In the genomic region with DNA sequence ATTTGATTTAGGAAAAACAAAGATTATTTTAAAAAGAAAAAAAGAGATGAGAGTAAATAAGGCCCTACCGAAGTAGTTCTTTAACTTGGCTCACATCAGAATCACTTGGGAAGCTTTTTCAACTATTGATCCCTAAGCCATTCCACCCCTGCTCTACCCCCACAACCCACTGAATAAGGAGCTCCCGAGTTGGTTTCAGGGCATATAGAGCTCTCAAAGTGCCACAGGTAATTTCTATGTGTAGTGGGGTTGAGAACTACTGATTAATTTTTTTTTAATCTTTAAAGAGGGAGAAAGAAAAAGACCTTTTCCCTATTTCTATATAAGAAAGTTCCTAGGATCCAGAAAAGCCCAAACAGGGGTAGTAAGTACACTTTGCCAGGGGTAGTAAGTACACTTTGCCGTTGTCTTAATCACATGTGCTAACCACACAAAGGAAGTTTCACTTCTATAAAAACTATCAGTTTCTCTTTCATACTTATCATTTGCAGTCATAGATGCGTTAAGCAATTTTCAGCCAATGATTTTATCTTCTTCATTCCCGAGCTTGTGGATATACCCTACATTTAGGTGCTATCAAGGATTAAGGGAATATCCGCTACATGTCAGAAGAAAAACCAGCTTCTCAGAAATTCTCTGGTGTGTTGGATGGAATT, we compare ENCODE assay signal across 1 cellular context.
TF ChIP-seq lines count a peak whose summit lies in the region.

No MANE protein-coding gene starts in this region.

TF ChIP-seq in GM12878, 131 proteins besides CTCF, POLR2A, EP300 and RAD21 (continued from another document and continues in another):
- TF ChIP-seq, protein P1, sequence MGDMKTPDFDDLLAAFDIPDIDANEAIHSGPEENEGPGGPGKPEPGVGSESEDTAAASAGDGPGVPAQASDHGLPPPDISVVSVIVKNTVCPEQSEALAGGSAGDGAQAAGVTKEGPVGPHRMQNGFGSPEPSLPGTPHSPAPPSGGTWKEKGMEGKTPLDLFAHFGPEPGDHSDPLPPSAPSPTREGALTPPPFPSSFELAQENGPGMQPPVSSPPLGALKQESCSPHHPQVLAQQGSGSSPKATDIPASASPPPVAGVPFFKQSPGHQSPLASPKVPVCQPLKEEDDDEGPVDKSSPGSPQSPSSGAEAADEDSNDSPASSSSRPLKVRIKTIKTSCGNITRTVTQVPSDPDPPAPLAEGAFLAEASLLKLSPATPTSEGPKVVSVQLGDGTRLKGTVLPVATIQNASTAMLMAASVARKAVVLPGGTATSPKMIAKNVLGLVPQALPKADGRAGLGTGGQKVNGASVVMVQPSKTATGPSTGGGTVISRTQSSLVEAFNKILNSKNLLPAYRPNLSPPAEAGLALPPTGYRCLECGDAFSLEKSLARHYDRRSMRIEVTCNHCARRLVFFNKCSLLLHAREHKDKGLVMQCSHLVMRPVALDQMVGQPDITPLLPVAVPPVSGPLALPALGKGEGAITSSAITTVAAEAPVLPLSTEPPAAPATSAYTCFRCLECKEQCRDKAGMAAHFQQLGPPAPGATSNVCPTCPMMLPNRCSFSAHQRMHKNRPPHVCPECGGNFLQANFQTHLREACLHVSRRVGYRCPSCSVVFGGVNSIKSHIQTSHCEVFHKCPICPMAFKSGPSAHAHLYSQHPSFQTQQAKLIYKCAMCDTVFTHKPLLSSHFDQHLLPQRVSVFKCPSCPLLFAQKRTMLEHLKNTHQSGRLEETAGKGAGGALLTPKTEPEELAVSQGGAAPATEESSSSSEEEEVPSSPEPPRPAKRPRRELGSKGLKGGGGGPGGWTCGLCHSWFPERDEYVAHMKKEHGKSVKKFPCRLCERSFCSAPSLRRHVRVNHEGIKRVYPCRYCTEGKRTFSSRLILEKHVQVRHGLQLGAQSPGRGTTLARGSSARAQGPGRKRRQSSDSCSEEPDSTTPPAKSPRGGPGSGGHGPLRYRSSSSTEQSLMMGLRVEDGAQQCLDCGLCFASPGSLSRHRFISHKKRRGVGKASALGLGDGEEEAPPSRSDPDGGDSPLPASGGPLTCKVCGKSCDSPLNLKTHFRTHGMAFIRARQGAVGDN (IDR thresholded peaks at IDR 0.05) = peak; percentile 56
- TF ChIP-seq GATAD2B (conservative IDR thresholded peaks at IDR 0.05; ENCODE audit: low read depth) = peak; percentile 41; the same call in 1 of the 2 replicates
- TF ChIP-seq CBFB (IDR thresholded peaks at IDR 0.05; ENCODE audit: low read depth) = peak; percentile 63; the same call in 1 of the 2 replicates
- TF ChIP-seq PML (IDR thresholded peaks at IDR 0.05; ENCODE audit: low read length) = no peak
- TF ChIP-seq TCF12 (IDR thresholded peaks at IDR 0.05; ENCODE audit: low read depth, low read length) = no peak
- no peak for TF ChIP-seq LARP7 (IDR thresholded peaks at IDR 0.05)
- peak; percentile 95 to 96 for TF ChIP-seq IKZF2 (IDR thresholded peaks at IDR 0.05)
- no peak for TF ChIP-seq ESRRA (IDR thresholded peaks at IDR 0.05; ENCODE audit: low read length)
- TF ChIP-seq, protein P2, sequence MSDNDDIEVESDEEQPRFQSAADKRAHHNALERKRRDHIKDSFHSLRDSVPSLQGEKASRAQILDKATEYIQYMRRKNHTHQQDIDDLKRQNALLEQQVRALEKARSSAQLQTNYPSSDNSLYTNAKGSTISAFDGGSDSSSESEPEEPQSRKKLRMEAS (IDR thresholded peaks at IDR 0.05; ENCODE audit: low read depth, low read length) = no peak
- no peak for TF ChIP-seq HDGF (IDR thresholded peaks at IDR 0.05)
- no peak for TF ChIP-seq ZSCAN29 (IDR thresholded peaks at IDR 0.05)
- TF ChIP-seq NR2C2 (IDR thresholded peaks at IDR 0.05; ENCODE audit: borderline replicate concordance, control insufficient read depth, insufficient read length, low read depth) = no peak
- TF ChIP-seq RAD51 (IDR thresholded peaks at IDR 0.05) = peak; percentile 88
- TF ChIP-seq, protein P3, sequence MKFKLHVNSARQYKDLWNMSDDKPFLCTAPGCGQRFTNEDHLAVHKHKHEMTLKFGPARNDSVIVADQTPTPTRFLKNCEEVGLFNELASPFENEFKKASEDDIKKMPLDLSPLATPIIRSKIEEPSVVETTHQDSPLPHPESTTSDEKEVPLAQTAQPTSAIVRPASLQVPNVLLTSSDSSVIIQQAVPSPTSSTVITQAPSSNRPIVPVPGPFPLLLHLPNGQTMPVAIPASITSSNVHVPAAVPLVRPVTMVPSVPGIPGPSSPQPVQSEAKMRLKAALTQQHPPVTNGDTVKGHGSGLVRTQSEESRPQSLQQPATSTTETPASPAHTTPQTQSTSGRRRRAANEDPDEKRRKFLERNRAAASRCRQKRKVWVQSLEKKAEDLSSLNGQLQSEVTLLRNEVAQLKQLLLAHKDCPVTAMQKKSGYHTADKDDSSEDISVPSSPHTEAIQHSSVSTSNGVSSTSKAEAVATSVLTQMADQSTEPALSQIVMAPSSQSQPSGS (IDR thresholded peaks at IDR 0.05; ENCODE audit: low read length) = peak; percentile 83
- no peak for TF ChIP-seq KDM1A (IDR thresholded peaks at IDR 0.05; ENCODE audit: borderline replicate concordance)
- TF ChIP-seq, protein P4, sequence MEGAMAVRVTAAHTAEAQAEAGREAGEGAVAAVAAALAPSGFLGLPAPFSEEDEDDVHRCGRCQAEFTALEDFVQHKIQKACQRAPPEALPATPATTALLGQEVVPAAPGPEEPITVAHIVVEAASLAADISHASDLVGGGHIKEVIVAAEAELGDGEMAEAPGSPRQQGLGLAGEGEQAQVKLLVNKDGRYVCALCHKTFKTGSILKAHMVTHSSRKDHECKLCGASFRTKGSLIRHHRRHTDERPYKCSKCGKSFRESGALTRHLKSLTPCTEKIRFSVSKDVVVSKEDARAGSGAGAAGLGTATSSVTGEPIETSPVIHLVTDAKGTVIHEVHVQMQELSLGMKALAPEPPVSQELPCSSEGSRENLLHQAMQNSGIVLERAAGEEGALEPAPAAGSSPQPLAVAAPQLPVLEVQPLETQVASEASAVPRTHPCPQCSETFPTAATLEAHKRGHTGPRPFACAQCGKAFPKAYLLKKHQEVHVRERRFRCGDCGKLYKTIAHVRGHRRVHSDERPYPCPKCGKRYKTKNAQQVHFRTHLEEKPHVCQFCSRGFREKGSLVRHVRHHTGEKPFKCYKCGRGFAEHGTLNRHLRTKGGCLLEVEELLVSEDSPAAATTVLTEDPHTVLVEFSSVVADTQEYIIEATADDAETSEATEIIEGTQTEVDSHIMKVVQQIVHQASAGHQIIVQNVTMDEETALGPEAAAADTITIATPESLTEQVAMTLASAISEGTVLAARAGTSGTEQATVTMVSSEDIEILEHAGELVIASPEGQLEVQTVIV (IDR thresholded peaks at IDR 0.05; ENCODE audit: borderline replicate concordance, partially characterized antibody) = no peak
- no peak for TF ChIP-seq PAX8 (IDR thresholded peaks at IDR 0.05)
- TF ChIP-seq ZNF384 (IDR thresholded peaks at IDR 0.05; ENCODE audit: borderline replicate concordance, low read depth, low read length) = no peak
- TF ChIP-seq MYC (IDR thresholded peaks at IDR 0.05; ENCODE audit: insufficient read depth, insufficient read length, insufficient replicate concordance, low read length, severe bottlenecking) = no peak
- no peak for TF ChIP-seq CEBPB (IDR thresholded peaks at IDR 0.05; ENCODE audit: borderline replicate concordance in 1 of 2, low read depth in 2 of 2, low read length in 2 of 2)
- TF ChIP-seq IKZF1 (conservative IDR thresholded peaks at IDR 0.05) = peak; percentile 93
- peak; percentile 72 for TF ChIP-seq CREB1 (IDR thresholded peaks at IDR 0.05; ENCODE audit: low read depth)
- no peak for TF ChIP-seq TCF3 (IDR thresholded peaks at IDR 0.05; ENCODE audit: borderline replicate concordance, insufficient read depth, low read depth, low read length)
- TF ChIP-seq, protein P5, sequence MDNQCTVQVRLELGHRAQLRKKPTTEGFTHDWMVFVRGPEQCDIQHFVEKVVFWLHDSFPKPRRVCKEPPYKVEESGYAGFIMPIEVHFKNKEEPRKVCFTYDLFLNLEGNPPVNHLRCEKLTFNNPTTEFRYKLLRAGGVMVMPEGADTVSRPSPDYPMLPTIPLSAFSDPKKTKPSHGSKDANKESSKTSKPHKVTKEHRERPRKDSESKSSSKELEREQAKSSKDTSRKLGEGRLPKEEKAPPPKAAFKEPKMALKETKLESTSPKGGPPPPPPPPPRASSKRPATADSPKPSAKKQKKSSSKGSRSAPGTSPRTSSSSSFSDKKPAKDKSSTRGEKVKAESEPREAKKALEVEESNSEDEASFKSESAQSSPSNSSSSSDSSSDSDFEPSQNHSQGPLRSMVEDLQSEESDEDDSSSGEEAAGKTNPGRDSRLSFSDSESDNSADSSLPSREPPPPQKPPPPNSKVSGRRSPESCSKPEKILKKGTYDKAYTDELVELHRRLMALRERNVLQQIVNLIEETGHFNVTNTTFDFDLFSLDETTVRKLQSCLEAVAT (IDR thresholded peaks at IDR 0.05) = peak; percentile 66; the same call in 1 of the 2 replicates
- TF ChIP-seq, protein P6, sequence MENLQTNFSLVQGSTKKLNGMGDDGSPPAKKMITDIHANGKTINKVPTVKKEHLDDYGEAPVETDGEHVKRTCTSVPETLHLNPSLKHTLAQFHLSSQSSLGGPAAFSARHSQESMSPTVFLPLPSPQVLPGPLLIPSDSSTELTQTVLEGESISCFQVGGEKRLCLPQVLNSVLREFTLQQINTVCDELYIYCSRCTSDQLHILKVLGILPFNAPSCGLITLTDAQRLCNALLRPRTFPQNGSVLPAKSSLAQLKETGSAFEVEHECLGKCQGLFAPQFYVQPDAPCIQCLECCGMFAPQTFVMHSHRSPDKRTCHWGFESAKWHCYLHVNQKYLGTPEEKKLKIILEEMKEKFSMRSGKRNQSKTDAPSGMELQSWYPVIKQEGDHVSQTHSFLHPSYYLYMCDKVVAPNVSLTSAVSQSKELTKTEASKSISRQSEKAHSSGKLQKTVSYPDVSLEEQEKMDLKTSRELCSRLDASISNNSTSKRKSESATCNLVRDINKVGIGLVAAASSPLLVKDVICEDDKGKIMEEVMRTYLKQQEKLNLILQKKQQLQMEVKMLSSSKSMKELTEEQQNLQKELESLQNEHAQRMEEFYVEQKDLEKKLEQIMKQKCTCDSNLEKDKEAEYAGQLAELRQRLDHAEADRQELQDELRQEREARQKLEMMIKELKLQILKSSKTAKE (IDR thresholded peaks at IDR 0.05; ENCODE audit: low read depth, poor library complexity, severe bottlenecking) = peak; percentile 70
- TF ChIP-seq, protein P7, sequence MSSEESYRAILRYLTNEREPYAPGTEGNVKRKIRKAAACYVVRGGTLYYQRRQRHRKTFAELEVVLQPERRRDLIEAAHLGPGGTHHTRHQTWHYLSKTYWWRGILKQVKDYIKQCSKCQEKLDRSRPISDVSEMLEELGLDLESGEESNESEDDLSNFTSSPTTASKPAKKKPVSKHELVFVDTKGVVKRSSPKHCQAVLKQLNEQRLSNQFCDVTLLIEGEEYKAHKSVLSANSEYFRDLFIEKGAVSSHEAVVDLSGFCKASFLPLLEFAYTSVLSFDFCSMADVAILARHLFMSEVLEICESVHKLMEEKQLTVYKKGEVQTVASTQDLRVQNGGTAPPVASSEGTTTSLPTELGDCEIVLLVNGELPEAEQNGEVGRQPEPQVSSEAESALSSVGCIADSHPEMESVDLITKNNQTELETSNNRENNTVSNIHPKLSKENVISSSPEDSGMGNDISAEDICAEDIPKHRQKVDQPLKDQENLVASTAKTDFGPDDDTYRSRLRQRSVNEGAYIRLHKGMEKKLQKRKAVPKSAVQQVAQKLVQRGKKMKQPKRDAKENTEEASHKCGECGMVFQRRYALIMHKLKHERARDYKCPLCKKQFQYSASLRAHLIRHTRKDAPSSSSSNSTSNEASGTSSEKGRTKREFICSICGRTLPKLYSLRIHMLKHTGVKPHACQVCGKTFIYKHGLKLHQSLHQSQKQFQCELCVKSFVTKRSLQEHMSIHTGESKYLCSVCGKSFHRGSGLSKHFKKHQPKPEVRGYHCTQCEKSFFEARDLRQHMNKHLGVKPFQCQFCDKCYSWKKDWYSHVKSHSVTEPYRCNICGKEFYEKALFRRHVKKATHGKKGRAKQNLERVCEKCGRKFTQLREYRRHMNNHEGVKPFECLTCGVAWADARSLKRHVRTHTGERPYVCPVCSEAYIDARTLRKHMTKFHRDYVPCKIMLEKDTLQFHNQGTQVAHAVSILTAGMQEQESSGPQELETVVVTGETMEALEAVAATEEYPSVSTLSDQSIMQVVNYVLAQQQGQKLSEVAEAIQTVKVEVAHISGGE (CRISPR knock-in tag; IDR thresholded peaks at IDR 0.05) = no peak
- TF ChIP-seq ZNF207 (IDR thresholded peaks at IDR 0.05; ENCODE audit: borderline replicate concordance) = no peak
- no peak for TF ChIP-seq NRF1 (conservative IDR thresholded peaks at IDR 0.05; ENCODE audit: low read depth, low read length)
- TF ChIP-seq, protein P8, sequence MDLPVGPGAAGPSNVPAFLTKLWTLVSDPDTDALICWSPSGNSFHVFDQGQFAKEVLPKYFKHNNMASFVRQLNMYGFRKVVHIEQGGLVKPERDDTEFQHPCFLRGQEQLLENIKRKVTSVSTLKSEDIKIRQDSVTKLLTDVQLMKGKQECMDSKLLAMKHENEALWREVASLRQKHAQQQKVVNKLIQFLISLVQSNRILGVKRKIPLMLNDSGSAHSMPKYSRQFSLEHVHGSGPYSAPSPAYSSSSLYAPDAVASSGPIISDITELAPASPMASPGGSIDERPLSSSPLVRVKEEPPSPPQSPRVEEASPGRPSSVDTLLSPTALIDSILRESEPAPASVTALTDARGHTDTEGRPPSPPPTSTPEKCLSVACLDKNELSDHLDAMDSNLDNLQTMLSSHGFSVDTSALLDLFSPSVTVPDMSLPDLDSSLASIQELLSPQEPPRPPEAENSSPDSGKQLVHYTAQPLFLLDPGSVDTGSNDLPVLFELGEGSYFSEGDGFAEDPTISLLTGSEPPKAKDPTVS (IDR thresholded peaks at IDR 0.05; ENCODE audit: low read depth, low read length) = no peak
- TF ChIP-seq, protein P9, sequence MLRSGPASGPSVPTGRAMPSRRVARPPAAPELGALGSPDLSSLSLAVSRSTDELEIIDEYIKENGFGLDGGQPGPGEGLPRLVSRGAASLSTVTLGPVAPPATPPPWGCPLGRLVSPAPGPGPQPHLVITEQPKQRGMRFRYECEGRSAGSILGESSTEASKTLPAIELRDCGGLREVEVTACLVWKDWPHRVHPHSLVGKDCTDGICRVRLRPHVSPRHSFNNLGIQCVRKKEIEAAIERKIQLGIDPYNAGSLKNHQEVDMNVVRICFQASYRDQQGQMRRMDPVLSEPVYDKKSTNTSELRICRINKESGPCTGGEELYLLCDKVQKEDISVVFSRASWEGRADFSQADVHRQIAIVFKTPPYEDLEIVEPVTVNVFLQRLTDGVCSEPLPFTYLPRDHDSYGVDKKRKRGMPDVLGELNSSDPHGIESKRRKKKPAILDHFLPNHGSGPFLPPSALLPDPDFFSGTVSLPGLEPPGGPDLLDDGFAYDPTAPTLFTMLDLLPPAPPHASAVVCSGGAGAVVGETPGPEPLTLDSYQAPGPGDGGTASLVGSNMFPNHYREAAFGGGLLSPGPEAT (IDR thresholded peaks at IDR 0.05; ENCODE audit: low read depth) = peak; percentile 90
- no peak for TF ChIP-seq SREBF1 (IDR thresholded peaks at IDR 0.05; ENCODE audit: low read length)
- TF ChIP-seq MXI1 (IDR thresholded peaks at IDR 0.05; ENCODE audit: low read depth, low read length) = peak; percentile 84; the same call in 1 of the 2 replicates
- TF ChIP-seq ETV6 (conservative IDR thresholded peaks at IDR 0.05 in 1 of 2, IDR thresholded peaks at IDR 0.05 in 1 of 2; ENCODE audit: borderline replicate concordance in 1 of 2, low read depth in 1 of 2) = no peak
- TF ChIP-seq ZNF217 (IDR thresholded peaks at IDR 0.05) = peak; percentile 70; the same call in 1 of the 2 replicates
- no peak for TF ChIP-seq FOS (IDR thresholded peaks at IDR 0.05; ENCODE audit: borderline replicate concordance, extremely low read depth, insufficient read length)
- no peak; the same call in 1 of the 2 replicates for TF ChIP-seq SMC3 (IDR thresholded peaks at IDR 0.05; ENCODE audit: borderline replicate concordance, low read length)
